13 cellular contexts compared by ENCODE assay signal in the genomic region with DNA sequence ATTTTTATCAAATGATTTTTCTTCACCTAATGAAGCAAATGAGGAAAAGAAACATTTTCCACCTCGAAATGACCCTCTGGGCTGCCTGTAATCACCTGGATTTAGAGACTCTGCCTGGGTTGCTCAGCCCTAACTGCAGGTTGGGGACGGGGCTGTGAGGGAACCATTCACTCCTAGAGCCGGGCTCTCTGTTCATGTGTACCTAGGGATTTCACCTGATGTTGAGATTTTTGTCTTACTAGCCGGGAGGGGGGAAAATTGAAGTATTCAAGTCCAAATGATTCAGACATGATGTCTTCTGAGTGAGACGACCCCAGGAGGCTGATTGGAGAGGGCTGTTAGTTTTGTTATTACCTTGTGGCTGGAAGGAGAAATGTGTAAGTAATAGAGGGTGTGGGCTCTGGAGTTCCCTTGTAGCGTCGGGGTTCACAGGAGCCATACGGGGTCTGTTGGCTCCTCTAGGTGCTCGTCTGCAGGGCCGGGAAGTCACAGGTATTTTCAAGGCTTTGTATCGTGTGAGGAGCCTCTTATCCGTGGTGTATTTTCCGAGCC. TPM values are rescaled to one million over a fixed set of nuclear protein-coding genes. Genes with fewer than 3 reads are reported as not detected.
DNase-seq lines count a peak whose midpoint lies in the region; ATAC-seq, FAIRE-seq and TF ChIP-seq lines count a peak whose summit lies in the region.
"Had no signal": no experiment of that assay in that cellular context is flagged by ENCODE, and none has a peak within 500 bp of the region (broad histone marks: within the 10 kb centered on the region; RNA-seq: fewer than 3 reads in every experiment).

No MANE protein-coding gene starts in this region.

- H3K27me3 Mint-ChIP-seq in CD14-positive monocyte (ENCODE audit: low read depth in 3 of 3) (peaks cover 0 to 2% (median 0%) of the 10 kb centered on the region in 3 donors), natural killer cell (ENCODE audit: low read depth in 2 of 2) (no peaks in the 10 kb centered on the region)
- H3K27me3 Mint-ChIP-seq in activated naive CD8-positive, alpha-beta T cell = no peaks in the 10 kb centered on the region

- H3K36me3 Mint-ChIP-seq in CD14-positive monocyte (peaks cover 69 to 88% of the 10 kb centered on the region in 2 donors), natural killer cell (peaks cover 8% of the 10 kb centered on the region)
- no peaks in the 10 kb centered on the region for H3K36me3 Mint-ChIP-seq in activated naive CD8-positive, alpha-beta T cell

- H3K4me3 Mint-ChIP-seq in CD14-positive monocyte = no peak overlapping the region
- H3K4me3 Mint-ChIP-seq in activated naive CD8-positive, alpha-beta T cell = peak overlapping the region; percentile 74
- H3K4me3 Mint-ChIP-seq in natural killer cell = peak overlapping the region; percentile 85

- no peak for FAIRE-seq in frontal cortex (lab: Jason Lieb, UNC)
- FAIRE-seq: GM12892 had no signal

- H3K27ac Mint-ChIP-seq in CD14-positive monocyte (peak overlapping the region in 5 of 7 donors; percentile 63 to 80 (median 72)), natural killer cell (peak overlapping the region; percentile 94 to 100)
- H3K27ac Mint-ChIP-seq in activated naive CD8-positive, alpha-beta T cell = peak overlapping the region; percentile 95

- DNase-seq in CD14-positive monocyte (ENCODE audit: low spot score) = no peak
- no peak for DNase-seq in natural killer cell
- no peak for DNase-seq in amniotic stem cell (lab: John Stamatoyannopoulos, UW)
- DNase-seq in frontal cortex (ENCODE audit: low spot score in 2 of 2) = no peak
- DNase-seq: heart left ventricle, NCI-H2081, psoas muscle had no signal

- peaks cover 13% of the 10 kb centered on the region for H3K4me1 Mint-ChIP-seq in CD14-positive monocyte
- peaks cover 46% of the 10 kb centered on the region for H3K4me1 Mint-ChIP-seq in activated naive CD8-positive, alpha-beta T cell (ENCODE audit: low read depth)
- H3K4me1 Mint-ChIP-seq in natural killer cell = peaks cover 53 to 59% of the 10 kb centered on the region in 2 donors

- peak; percentile 7 for ATAC-seq in GM18520 (IDR thresholded peaks at IDR 0.05; ENCODE audit: unreplicated experiment)
- ATAC-seq in natural killer cell = peak; percentile 5 to 22 (median 19)
- no peak for ATAC-seq in HG03378 (IDR thresholded peaks at IDR 0.05; ENCODE audit: unreplicated experiment)
- no peak for ATAC-seq in HG02981 (IDR thresholded peaks at IDR 0.05; ENCODE audit: unreplicated experiment)
- ATAC-seq: esophagus mucosa, heart left ventricle had no signal

- TF ChIP-seq CTCF in CD14-positive monocyte (IDR thresholded peaks at IDR 0.05) (no peak), natural killer cell (IDR thresholded peaks at IDR 0.05) (no peak)

- no peaks in the 10 kb centered on the region for H3K9me3 Mint-ChIP-seq in CD14-positive monocyte
- no peaks in the 10 kb centered on the region for H3K9me3 Mint-ChIP-seq in activated naive CD8-positive, alpha-beta T cell (ENCODE audit: low read depth)
- no peaks in the 10 kb centered on the region for H3K9me3 Mint-ChIP-seq in natural killer cell

- intact Hi-C loops in CD14-positive monocyte (cut with micrococcal nuclease) = no loop called here
- intact Hi-C loops in natural killer cell (cut with micrococcal nuclease) = loop anchor here (1.0 to 5.0 kb wide), 3 partner anchors 18 to 53 kb away; a partner anchor contains a TSS

RNA-seq across cellular contexts. Expression of a gene that starts 42.3 kb away (rescaled TPM):
- polyA plus RNA-seq in CD14-positive monocyte = 1 to 10 TPM; 4.4 TPM
- total RNA-seq in natural killer cell (10 to 100 TPM; 28.5 to 32.7 (median 32.7) TPM), frontal cortex (7.3 TPM)

RNA-seq across cellular contexts. Expression of a gene that starts 52.8 kb away (rescaled TPM):
- 1 to 10 TPM; 5.9 to 8.6 TPM for polyA plus RNA-seq in CD14-positive monocyte
- total RNA-seq in natural killer cell (100 to 1,000 TPM; 187 to 232 (median 213) TPM), frontal cortex (15.1 TPM)

Comparison
In these comparisons a context has a peak if more than half of its experiments do, and no peak if none do; other contexts are left out.
1. H3K4me3 Mint-ChIP-seq: peak in activated naive CD8-positive, alpha-beta T cell (single experiment) and natural killer cell (single experiment); none in CD14-positive monocyte (0 of 2).
2. ATAC-seq: peak in GM18520 (single experiment) and natural killer cell (3 of 3); none in HG03378 (single experiment) and HG02981 (single experiment).
3. RNA of a gene that starts 52.8 kb away (total RNA-seq): 187 to 232 TPM in natural killer cell; 15.1 TPM in frontal cortex (single experiment); every median in the first group is over 10 times any median in the second.
4. Peak in every context shown above with its lines, with median percentiles within 50 percentile points of each other: H3K27ac Mint-ChIP-seq.